Comparison of ENCODE assay signal across 1 cellular context in the genomic region with DNA sequence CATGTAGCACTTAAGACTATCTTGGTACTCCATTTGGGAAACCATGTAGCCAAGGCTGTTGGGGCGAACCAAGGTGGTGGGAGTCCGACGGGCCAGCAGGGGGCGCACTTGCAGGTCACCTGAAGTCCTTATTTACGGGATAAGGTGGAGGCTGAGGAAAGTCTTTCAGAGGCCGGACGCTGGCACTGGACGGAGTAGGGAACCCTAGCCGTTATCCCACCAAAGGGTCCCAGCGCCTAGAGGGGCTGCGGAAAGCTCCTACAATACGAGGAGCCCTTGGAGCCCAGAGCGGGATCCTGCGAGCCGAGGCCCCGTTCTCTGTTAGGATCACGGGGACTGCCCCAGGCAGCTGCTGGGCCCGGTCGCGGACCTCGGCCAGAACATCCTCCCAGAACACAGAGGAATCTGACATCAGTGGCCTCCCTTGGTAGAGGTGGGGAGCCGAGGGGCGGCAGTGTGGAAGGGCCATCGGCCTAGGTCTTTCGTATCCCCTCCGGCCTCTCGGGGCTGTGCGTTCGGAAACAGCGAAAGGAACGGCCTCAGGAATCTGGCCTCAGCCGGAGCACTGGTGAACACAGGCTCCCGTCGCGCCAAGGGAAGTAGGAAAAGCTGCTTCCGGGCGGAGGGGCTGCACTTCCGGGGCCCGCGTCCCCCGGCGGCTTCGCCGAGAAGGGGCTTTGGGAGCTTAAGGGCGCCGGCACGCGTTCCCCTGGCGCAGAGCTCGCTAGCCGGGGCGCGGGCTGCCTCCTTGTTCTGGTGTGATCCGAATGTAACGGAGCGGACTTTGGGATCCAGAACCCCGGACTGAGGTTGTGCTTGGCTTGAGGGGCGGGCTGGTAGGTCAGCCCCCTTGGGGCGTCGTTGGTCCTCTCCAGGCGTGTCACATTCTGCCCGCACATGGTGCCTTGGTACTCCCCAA.
TF ChIP-seq lines count a peak whose summit lies in the region.

No MANE protein-coding gene starts in this region.

TF ChIP-seq in HEK293, 187 proteins besides CTCF, POLR2A, EP300 and RAD21 (continued from another document and continues in another):
- TF ChIP-seq, protein P1, sequence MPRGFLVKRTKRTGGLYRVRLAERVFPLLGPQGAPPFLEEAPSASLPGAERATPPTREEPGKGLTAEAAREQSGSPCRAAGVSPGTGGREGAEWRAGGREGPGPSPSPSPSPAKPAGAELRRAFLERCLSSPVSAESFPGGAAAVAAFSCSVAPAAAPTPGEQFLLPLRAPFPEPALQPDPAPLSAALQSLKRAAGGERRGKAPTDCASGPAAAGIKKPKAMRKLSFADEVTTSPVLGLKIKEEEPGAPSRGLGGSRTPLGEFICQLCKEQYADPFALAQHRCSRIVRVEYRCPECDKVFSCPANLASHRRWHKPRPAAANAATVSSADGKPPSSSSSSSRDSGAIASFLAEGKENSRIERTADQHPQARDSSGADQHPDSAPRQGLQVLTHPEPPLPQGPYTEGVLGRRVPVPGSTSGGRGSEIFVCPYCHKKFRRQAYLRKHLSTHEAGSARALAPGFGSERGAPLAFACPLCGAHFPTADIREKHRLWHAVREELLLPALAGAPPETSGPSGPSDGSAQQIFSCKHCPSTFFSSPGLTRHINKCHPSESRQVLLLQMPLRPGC (tag by site-specific recombination; IDR thresholded peaks at IDR 0.05) = no peak
- TF ChIP-seq ZBTB7A (tag by site-specific recombination; IDR thresholded peaks at IDR 0.05; ENCODE audit: low read depth) (no peak), ZNF501 (tag by site-specific recombination; IDR thresholded peaks at IDR 0.05) (no peak), ZNF768 (tag by site-specific recombination; IDR thresholded peaks at IDR 0.05) (no peak), ZBTB6 (tag by site-specific recombination; IDR thresholded peaks at IDR 0.05) (no peak), ZIC2 (tag by site-specific recombination; IDR thresholded peaks at IDR 0.05) (no peak), ZFP37 (tag by site-specific recombination; IDR thresholded peaks at IDR 0.05) (no peak), ZNF146 (tag by site-specific recombination; IDR thresholded peaks at IDR 0.05) (no peak), YY2 (tag by site-specific recombination; IDR thresholded peaks at IDR 0.05) (no peak), ZNF600 (tag by site-specific recombination; IDR thresholded peaks at IDR 0.05) (no peak), ZNF335 (tag by site-specific recombination; conservative IDR thresholded peaks at IDR 0.05) (no peak; the same call in 1 of the 2 replicates), ZNF555 (tag by site-specific recombination; conservative IDR thresholded peaks at IDR 0.05) (no peak), ZNF138 (tag by site-specific recombination; IDR thresholded peaks at IDR 0.05; ENCODE audit: borderline replicate concordance) (no peak), ZNF202 (tag by site-specific recombination; IDR thresholded peaks at IDR 0.05; ENCODE audit: borderline replicate concordance) (no peak), FEZF1 (tag by site-specific recombination; IDR thresholded peaks at IDR 0.05) (no peak), ZNF398 (tag by site-specific recombination; IDR thresholded peaks at IDR 0.05) (no peak), ZBTB11 (tag by site-specific recombination; conservative IDR thresholded peaks at IDR 0.05; ENCODE audit: low read depth) (peak; percentile 87), ZNF140 (tag by site-specific recombination; IDR thresholded peaks at IDR 0.05) (no peak), PATZ1 (tag by site-specific recombination; IDR thresholded peaks at IDR 0.05) (0 out of 2 replicates have a peak, but pooled peaks have one; percentile 64), ZBTB20 (tag by site-specific recombination; IDR thresholded peaks at IDR 0.05) (peak; percentile 87), ZNF488 (tag by site-specific recombination; IDR thresholded peaks at IDR 0.05) (no peak), ZNF394 (tag by site-specific recombination; IDR thresholded peaks at IDR 0.05; ENCODE audit: borderline replicate concordance) (no peak), HOXA7 (CRISPR knock-in tag; IDR thresholded peaks at IDR 0.05; ENCODE audit: borderline replicate concordance) (no peak), SP3 (tag by site-specific recombination; IDR thresholded peaks at IDR 0.05) (no peak), ZNF654 (tag by site-specific recombination; IDR thresholded peaks at IDR 0.05; ENCODE audit: low read depth) (peak; percentile 24), ZNF664 (tag by site-specific recombination; IDR thresholded peaks at IDR 0.05) (no peak), PBX3 (CRISPR knock-in tag; IDR thresholded peaks at IDR 0.05) (no peak), OSR2 (tag by site-specific recombination; IDR thresholded peaks at IDR 0.05) (no peak), KLF9 (tag by site-specific recombination; IDR thresholded peaks at IDR 0.05; ENCODE audit: low read depth) (no peak), ZNF558 (tag by site-specific recombination; IDR thresholded peaks at IDR 0.05) (no peak), PRDM1 (tag by site-specific recombination; IDR thresholded peaks at IDR 0.05) (no peak), ZBTB8A (tag by site-specific recombination; IDR thresholded peaks at IDR 0.05) (peak; percentile 72), SETDB1 (IDR thresholded peaks at IDR 0.05; ENCODE audit: insufficient read length, low read length) (peak; percentile 43), ZNF660 (tag by site-specific recombination; IDR thresholded peaks at IDR 0.05) (peak; percentile 30; the same call in 1 of the 2 replicates), ZNF580 (tag by site-specific recombination; IDR thresholded peaks at IDR 0.05) (no peak), KLF10 (tag by site-specific recombination; IDR thresholded peaks at IDR 0.05) (no peak), GLIS1 (tag by site-specific recombination; IDR thresholded peaks at IDR 0.05) (no peak), ZNF157 (tag by site-specific recombination; IDR thresholded peaks at IDR 0.05) (no peak), ZNF707 (tag by site-specific recombination; IDR thresholded peaks at IDR 0.05) (no peak), ZBTB48 (tag by site-specific recombination; IDR thresholded peaks at IDR 0.05) (peak; percentile 51), ZNF350 (tag by site-specific recombination; IDR thresholded peaks at IDR 0.05) (no peak), ZNF121 (tag by site-specific recombination; IDR thresholded peaks at IDR 0.05) (no peak)
- TF ChIP-seq, protein P2, sequence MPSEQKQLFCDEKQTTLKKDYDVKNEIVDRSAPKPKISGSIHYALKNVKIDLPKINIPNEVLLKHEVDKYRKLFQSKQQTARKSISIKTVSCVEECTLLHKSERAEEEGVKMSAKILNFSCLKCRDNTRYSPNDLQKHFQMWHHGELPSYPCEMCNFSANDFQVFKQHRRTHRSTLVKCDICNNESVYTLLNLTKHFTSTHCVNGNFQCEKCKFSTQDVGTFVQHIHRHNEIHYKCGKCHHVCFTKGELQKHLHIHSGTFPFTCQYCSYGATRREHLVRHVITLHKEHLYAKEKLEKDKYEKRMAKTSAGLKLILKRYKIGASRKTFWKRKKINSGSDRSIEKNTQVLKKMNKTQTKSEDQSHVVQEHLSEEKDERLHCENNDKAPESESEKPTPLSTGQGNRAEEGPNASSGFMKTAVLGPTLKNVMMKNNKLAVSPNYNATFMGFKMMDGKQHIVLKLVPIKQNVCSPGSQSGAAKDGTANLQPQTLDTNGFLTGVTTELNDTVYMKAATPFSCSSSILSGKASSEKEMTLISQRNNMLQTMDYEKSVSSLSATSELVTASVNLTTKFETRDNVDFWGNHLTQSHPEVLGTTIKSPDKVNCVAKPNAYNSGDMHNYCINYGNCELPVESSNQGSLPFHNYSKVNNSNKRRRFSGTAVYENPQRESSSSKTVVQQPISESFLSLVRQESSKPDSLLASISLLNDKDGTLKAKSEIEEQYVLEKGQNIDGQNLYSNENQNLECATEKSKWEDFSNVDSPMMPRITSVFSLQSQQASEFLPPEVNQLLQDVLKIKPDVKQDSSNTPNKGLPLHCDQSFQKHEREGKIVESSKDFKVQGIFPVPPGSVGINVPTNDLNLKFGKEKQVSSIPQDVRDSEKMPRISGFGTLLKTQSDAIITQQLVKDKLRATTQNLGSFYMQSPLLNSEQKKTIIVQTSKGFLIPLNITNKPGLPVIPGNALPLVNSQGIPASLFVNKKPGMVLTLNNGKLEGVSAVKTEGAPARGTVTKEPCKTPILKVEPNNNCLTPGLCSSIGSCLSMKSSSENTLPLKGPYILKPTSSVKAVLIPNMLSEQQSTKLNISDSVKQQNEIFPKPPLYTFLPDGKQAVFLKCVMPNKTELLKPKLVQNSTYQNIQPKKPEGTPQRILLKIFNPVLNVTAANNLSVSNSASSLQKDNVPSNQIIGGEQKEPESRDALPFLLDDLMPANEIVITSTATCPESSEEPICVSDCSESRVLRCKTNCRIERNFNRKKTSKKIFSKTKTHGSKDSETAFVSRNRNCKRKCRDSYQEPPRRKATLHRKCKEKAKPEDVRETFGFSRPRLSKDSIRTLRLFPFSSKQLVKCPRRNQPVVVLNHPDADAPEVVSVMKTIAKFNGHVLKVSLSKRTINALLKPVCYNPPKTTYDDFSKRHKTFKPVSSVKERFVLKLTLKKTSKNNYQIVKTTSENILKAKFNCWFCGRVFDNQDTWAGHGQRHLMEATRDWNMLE (tag by site-specific recombination; conservative IDR thresholded peaks at IDR 0.05; ENCODE audit: low read depth) = peak; percentile 85
